In genomic region chr2:85326406-85326945, GRCh38 we compare ENCODE assay signal across 2 cellular contexts.
TF ChIP-seq lines count a peak whose summit lies in the region.

No MANE protein-coding gene starts in this region.

TF ChIP-seq in IMR-90, 13 proteins besides CTCF, POLR2A, EP300 and RAD21:
- no peak for TF ChIP-seq MXI1 (IDR thresholded peaks at IDR 0.05; ENCODE audit: borderline replicate concordance, low read depth, low read length)
- TF ChIP-seq FOS (IDR thresholded peaks at IDR 0.05; ENCODE audit: low read depth, low read length) = no peak
- no peak for TF ChIP-seq NFE2L2 (IDR thresholded peaks at IDR 0.05; ENCODE audit: low read depth, low read length)
- no peak for TF ChIP-seq MAFK (IDR thresholded peaks at IDR 0.05; ENCODE audit: low read depth, low read length)
- no peak for TF ChIP-seq ELK1 (IDR thresholded peaks at IDR 0.05; ENCODE audit: borderline replicate concordance, low read depth, low read length)
- no peak for TF ChIP-seq RCOR1 (IDR thresholded peaks at IDR 0.05; ENCODE audit: insufficient replicate concordance, low read length)
- no peak for TF ChIP-seq SMC3 (IDR thresholded peaks at IDR 0.05; ENCODE audit: low read depth, low read length)
- no peak for TF ChIP-seq USF2 (IDR thresholded peaks at IDR 0.05; ENCODE audit: low read depth, low read length)
TF ChIP-seq in IMR-90: peak in this region for 0.

TF ChIP-seq in WTC11, 78 proteins besides CTCF, POLR2A, EP300 and RAD21:
- TF ChIP-seq HMGXB4 (CRISPR knock-in tag; IDR thresholded peaks at IDR 0.05) (no peak), NR1H2 (CRISPR knock-in tag; IDR thresholded peaks at IDR 0.05) (no peak), FOXP4 (CRISPR knock-in tag; IDR thresholded peaks at IDR 0.05) (no peak), NFATC4 (CRISPR knock-in tag; IDR thresholded peaks at IDR 0.05) (no peak), CREB1 (CRISPR knock-in tag; IDR thresholded peaks at IDR 0.05) (no peak), E2F5 (CRISPR knock-in tag; IDR thresholded peaks at IDR 0.05) (no peak), CBFB (CRISPR knock-in tag; IDR thresholded peaks at IDR 0.05; ENCODE audit: low read depth) (no peak), ETV6 (CRISPR knock-in tag; IDR thresholded peaks at IDR 0.05) (no peak), FOXK1 (CRISPR knock-in tag; IDR thresholded peaks at IDR 0.05) (no peak), ZSCAN18 (CRISPR knock-in tag; IDR thresholded peaks at IDR 0.05) (no peak), ATF2 (CRISPR knock-in tag; IDR thresholded peaks at IDR 0.05; ENCODE audit: borderline replicate concordance, low read depth) (no peak)
TF ChIP-seq in WTC11: peak in this region for 0.
